In genomic region chr6:108655840-108656650, GRCh38 we compare ENCODE assay signal across 8 cellular contexts.
DNase-seq lines count a peak whose midpoint lies in the region; ATAC-seq and TF ChIP-seq lines count a peak whose summit lies in the region.

No MANE protein-coding gene starts in this region.

- H3K4me3 ChIP-seq in breast epithelium (peak overlapping the region; percentile 39 to 55 (median 46)), lower lobe of right lung (peak overlapping the region; percentile 6), suprapubic skin (peak overlapping the region; percentile 23), mesendoderm (ENCODE audit: low read length) (no peak overlapping the region)

- no peak overlapping the region for H3K18ac ChIP-seq in mesendoderm (ENCODE audit: low read length)

- no peak overlapping the region for H2BK15ac ChIP-seq in mesendoderm (replicated peaks; ENCODE audit: low read depth)

- H3K79me2 ChIP-seq in mesendoderm (ENCODE audit: control insufficient read depth, insufficient read depth, low read length): no peaks in the 10 kb centered on the region

- TF ChIP-seq CTCF in breast epithelium (IDR thresholded peaks at IDR 0.05) (no peak), lower lobe of right lung (IDR thresholded peaks at IDR 0.05) (no peak), suprapubic skin (IDR thresholded peaks at IDR 0.05) (no peak)

- intact Hi-C loops in breast epithelium (cut with DNase I; ENCODE audit: low total_unique reads): no loop called here
- intact Hi-C loops in lower lobe of right lung (cut with DNase I): no loop called here

- peak in 1 of 2 donors; percentile 27 for ATAC-seq in lower lobe of right lung

- H4K5ac ChIP-seq in mesendoderm (ENCODE audit: low read length): no peak overlapping the region

- H3K56ac ChIP-seq in mesendoderm (ENCODE audit: low read length): no peak overlapping the region

- 55% methylated on average over 12 of the region's 12 CpGs for WGBS in suprapubic skin
- WGBS in mesendoderm (ENCODE audit: extremely low coverage, insufficient coverage, low lambda C conversion rate): no CpG with 5 or more reads among the region's 12 CpGs

- peaks cover 13% of the 10 kb centered on the region for H3K79me1 ChIP-seq in mesendoderm (ENCODE audit: low read length)

- TF ChIP-seq EP300 in suprapubic skin (IDR thresholded peaks at IDR 0.05): no peak

- TF ChIP-seq POLR2A in breast epithelium (IDR thresholded peaks at IDR 0.05): no peak
- no peak for TF ChIP-seq POLR2A in suprapubic skin (IDR thresholded peaks at IDR 0.05)

- no peak overlapping the region for H3K4ac ChIP-seq in mesendoderm (ENCODE audit: low read depth, low read length)

- H3K9me3 ChIP-seq in breast epithelium: no peaks in the 10 kb centered on the region
- H3K9me3 ChIP-seq in lower lobe of right lung: no peaks in the 10 kb centered on the region
- no peaks in the 10 kb centered on the region for H3K9me3 ChIP-seq in suprapubic skin

- H2BK120ac ChIP-seq in mesendoderm (ENCODE audit: low read depth, low read length): no peak overlapping the region

- no peak overlapping the region for H4K8ac ChIP-seq in mesendoderm (ENCODE audit: low read depth, low read length)

- no peaks in the 10 kb centered on the region for H3K27me3 ChIP-seq in breast epithelium
- H3K27me3 ChIP-seq in lower lobe of right lung (ENCODE audit: low read depth): no peaks in the 10 kb centered on the region
- H3K27me3 ChIP-seq in suprapubic skin: no peaks in the 10 kb centered on the region
- H3K27me3 ChIP-seq in mesendoderm (ENCODE audit: insufficient read depth, low read length, poor library complexity): no peaks in the 10 kb centered on the region

- H3K4me1 ChIP-seq in breast epithelium: peaks cover 34 to 55% of the 10 kb centered on the region in 2 donors
- peaks cover 67% of the 10 kb centered on the region for H3K4me1 ChIP-seq in lower lobe of right lung
- peaks cover 66% of the 10 kb centered on the region for H3K4me1 ChIP-seq in suprapubic skin
- H3K4me1 ChIP-seq in mesendoderm (ENCODE audit: control insufficient read depth, low read depth, low read length): no peaks in the 10 kb centered on the region

- H3K27ac ChIP-seq in breast epithelium (peak overlapping the region; percentile 86 to 87), lower lobe of right lung (peak overlapping the region; percentile 80), suprapubic skin (peak overlapping the region; percentile 84), mesendoderm (ENCODE audit: low read depth, low read length) (no peak overlapping the region)

- H3K4me2 ChIP-seq in mesendoderm (ENCODE audit: low read length): no peak overlapping the region

- H2AK5ac ChIP-seq in mesendoderm (ENCODE audit: low read length): no peak overlapping the region

- H3K23ac ChIP-seq in mesendoderm (ENCODE audit: low read length): no peak overlapping the region

- H2BK5ac ChIP-seq in mesendoderm (ENCODE audit: low read length): no peak overlapping the region

- DNase-seq in NCI-H1048 (lab: John Stamatoyannopoulos, UW): peak; percentile 36
- no peak for DNase-seq in breast epithelium (ENCODE audit: low spot score in 2 of 2)
- DNase-seq in lower lobe of right lung: no peak
- no peak for DNase-seq in suprapubic skin (ENCODE audit: low spot score in 2 of 2)
- no peak for DNase-seq in activated CD8-positive, alpha-beta memory T cell treated with anti-CD3 and anti-CD28 coated beads, Interleukin-2, amount 50 U/mL, for 48 hours
- no peak for DNase-seq in OCI-M1 (lab: John Stamatoyannopoulos, UW)
- DNase-seq in CD1c-positive myeloid dendritic cell (ENCODE audit: extremely low spot score): no peak
- DNase-seq in mesendoderm: no peak

- no peak overlapping the region for H3K9ac ChIP-seq in mesendoderm (ENCODE audit: low read length)

- H3K36me3 ChIP-seq in breast epithelium: no peaks in the 10 kb centered on the region
- no peaks in the 10 kb centered on the region for H3K36me3 ChIP-seq in lower lobe of right lung
- H3K36me3 ChIP-seq in suprapubic skin: no peaks in the 10 kb centered on the region
- no peaks in the 10 kb centered on the region for H3K36me3 ChIP-seq in mesendoderm (ENCODE audit: control insufficient read depth, insufficient read depth, low read length)
